Comparison of ENCODE assay signal across 8 cellular contexts in the genomic region with DNA sequence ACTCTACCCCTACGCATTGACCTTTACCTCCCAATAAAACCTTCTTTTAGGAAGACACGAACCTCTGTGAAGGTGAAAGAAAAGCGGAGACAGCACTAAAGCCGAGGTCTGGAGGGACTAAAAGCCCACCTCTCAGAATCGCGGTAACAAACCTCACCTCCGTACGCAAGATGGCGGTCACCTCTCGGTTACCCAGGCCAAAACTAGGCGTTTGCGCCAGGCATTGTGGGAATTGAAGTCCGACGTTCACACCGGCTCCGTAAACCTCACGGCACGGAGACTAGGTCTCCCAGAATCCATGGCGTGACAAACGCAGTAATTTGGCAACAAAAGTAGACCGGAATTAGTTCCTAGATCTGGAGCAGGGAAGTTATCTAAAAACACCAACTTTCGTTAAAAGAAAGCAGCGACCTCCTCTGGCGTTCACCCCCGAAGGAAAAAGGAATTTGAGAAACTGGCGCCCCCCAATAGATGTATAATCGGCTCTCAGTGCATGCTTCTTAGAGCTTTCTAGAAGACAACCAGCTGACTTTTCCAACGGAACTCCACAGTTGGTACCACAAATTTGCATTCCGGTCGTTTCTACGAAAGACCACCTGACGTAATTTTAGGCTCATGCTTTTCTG. TPM values are rescaled to one million over a fixed set of nuclear protein-coding genes. Genes with fewer than 3 reads are reported as not detected.
DNase-seq lines count a peak whose midpoint lies in the region; ATAC-seq, FAIRE-seq and TF ChIP-seq lines count a peak whose summit lies in the region.

TSS of gene N4BP2L2 (minus strand) at position 175 of the 626 bp plus-strand sequence. CDS start 1,768 bp downstream, outside the sequence.

- peak within 1 kb of the TSS; percentile 66 to 100 (median 100) for H3K4me3 ChIP-seq in keratinocyte (ENCODE audit: control insufficient read depth in 2 of 3, extremely low read depth in 1 of 3, insufficient read depth in 2 of 3, low read depth in 1 of 3, low read length in 3 of 3)

- peak; percentile 76 for TF ChIP-seq POLR2A in GM19193 (IDR thresholded peaks at IDR 0.05; ENCODE audit: extremely low read depth, insufficient read depth, insufficient read length)

- H4K20me1 ChIP-seq in keratinocyte (ENCODE audit: control insufficient read depth, extremely low read depth, insufficient read depth, low read length) = no peaks in the 10 kb centered on the region

- H2AFZ ChIP-seq in keratinocyte (ENCODE audit: control insufficient read depth, low read length) = peak within 1 kb of the TSS; percentile 100

- peak within 1 kb of the TSS; percentile 100 for H3K27ac ChIP-seq in keratinocyte (ENCODE audit: control insufficient read depth, insufficient read depth, low read length)

- no peaks in the 10 kb centered on the region for H3K27me3 ChIP-seq in keratinocyte (ENCODE audit: control insufficient read depth, extremely low read depth, insufficient read depth, low read length)

- peak; percentile 93 for FAIRE-seq in keratinocyte (lab: Jason Lieb, UNC)

- DNase-seq in Ammon's horn (ENCODE audit: low spot score) (peak; percentile 99), NCI-H510A (lab: John Stamatoyannopoulos, UW) (peak; percentile 68), cerebellum (ENCODE audit: low spot score) (peak; percentile 90), keratinocyte (ENCODE audit: low read depth, low spot score) (peak; percentile 57)
- DNase-seq in activated CD4-positive, alpha-beta T cell treated with anti-CD3 and anti-CD28 coated beads for 1 hour = peak; percentile 84
- peak; percentile 69 to 72 for DNase-seq in stimulated activated CD4-positive, alpha-beta T cell treated with anti-CD3 and anti-CD28 coated beads, Interleukin-15, amount 100 ng/mL, for 1 hour (ENCODE audit: low read depth in 1 of 2, low spot score in 1 of 2)

- H3K9ac ChIP-seq in keratinocyte (ENCODE audit: control insufficient read depth, extremely low read depth, insufficient read depth, low read length) = peak within 1 kb of the TSS; percentile 100

- no peaks in the 10 kb centered on the region for H3K9me3 ChIP-seq in keratinocyte (ENCODE audit: control insufficient read depth, low read depth, low read length)

- peak; percentile 98 for ATAC-seq in HG03439 (IDR thresholded peaks at IDR 0.05; ENCODE audit: unreplicated experiment)

- peaks cover 45% of the 10 kb centered on the region for H3K79me2 ChIP-seq in keratinocyte (ENCODE audit: control insufficient read depth, insufficient read depth, low read length)

- no peaks in the 10 kb centered on the region for H3K9me1 ChIP-seq in keratinocyte (ENCODE audit: control insufficient read depth, extremely low read depth, insufficient read depth, low read length)

- peak within 1 kb of the TSS; percentile 98 for H3K4me2 ChIP-seq in keratinocyte (ENCODE audit: control insufficient read depth, extremely low read depth, insufficient read depth, low read depth, low read length)

- peak in 1 of 3 experiments; percentile 11 for TF ChIP-seq CTCF in keratinocyte (optimal IDR thresholded peaks at IDR 0.05 in 1 of 3, IDR thresholded peaks at IDR 0.05 in 1 of 3, conservative IDR thresholded peaks at IDR 0.05 in 1 of 3; ENCODE audit: extremely low read depth in 1 of 3, insufficient read depth in 2 of 3, low read length in 3 of 3)

- peaks cover under 1 to 7% of the 10 kb centered on the region in 2 experiments for H3K36me3 ChIP-seq in keratinocyte (ENCODE audit: control insufficient read depth in 2 of 2, extremely low read depth in 1 of 2, insufficient read depth in 2 of 2, low read length in 2 of 2)

- dilution Hi-C loops in keratinocyte (cut with MboI; ENCODE audit: extremely low pct_ligation_motif_present, low sequenced_read_pairs) = no loop called here

- peaks cover 11% of the 10 kb centered on the region for H3K4me1 ChIP-seq in keratinocyte (ENCODE audit: control insufficient read depth, extremely low read depth, insufficient read depth, low read length)

RNA-seq across cellular contexts. Expression of gene N4BP2L2, which starts in this region (rescaled TPM):
- total RNA-seq in cerebellum = 172 TPM
- polyA plus RNA-seq in keratinocyte = 27.6 to 75.4 TPM (median 46.1 TPM) in 3 replicates
- 151 TPM for polyA plus RNA-seq in keratinocyte (2011; ENCODE audit: low read depth)
- 29.2 and 42.1 TPM in 2 replicates for polyA plus RNA-seq in keratinocyte (2011; cell fraction: cytosol; rRNA removed)
- polyA plus RNA-seq in keratinocyte (2011; cell fraction: nucleus; rRNA removed) = 119 and 183 TPM in 2 replicates
- polyA plus RNA-seq in keratinocyte (2012; ENCODE audit: low replicate concordance) = 31.4 and 82.9 TPM in 2 replicates
- polyA minus RNA-seq in keratinocyte = 11.0 to 66.8 TPM (median 23.1 TPM) in 3 replicates
- 9.6 TPM for polyA minus RNA-seq in keratinocyte (2011; cell fraction: cytosol; rRNA and poly(A)+ RNA removed)
- 36.9 and 84.9 TPM in 2 replicates for polyA minus RNA-seq in keratinocyte (2011; cell fraction: nucleus; rRNA and poly(A)+ RNA removed)

Comparison
In these comparisons a context has a peak if more than half of its experiments do, and no peak if none do; other contexts are left out.
1. Peak in every context shown above with its lines: DNase-seq, ATAC-seq, H3K4me3 ChIP-seq and H3K27ac ChIP-seq.